In genomic region chr11:1152316-1153104, GRCh38 we compare ENCODE assay signal across 1 cellular context.
TF ChIP-seq lines count a peak whose summit lies in the region.

No MANE protein-coding gene starts in this region.

TF ChIP-seq in IMR-90, 13 proteins besides CTCF, POLR2A, EP300 and RAD21 (continued from another document):
- no peak for TF ChIP-seq ELK1 (IDR thresholded peaks at IDR 0.05; ENCODE audit: borderline replicate concordance, low read depth, low read length)
- TF ChIP-seq CHD1 (IDR thresholded peaks at IDR 0.05; ENCODE audit: low read depth, low read length), result no peak
- TF ChIP-seq NFE2L2 (IDR thresholded peaks at IDR 0.05; ENCODE audit: low read depth, low read length), result no peak
- no peak for TF ChIP-seq SMC3 (IDR thresholded peaks at IDR 0.05; ENCODE audit: low read depth, low read length)
- TF ChIP-seq MAZ (IDR thresholded peaks at IDR 0.05; ENCODE audit: borderline replicate concordance, low read depth, low read length), result peak; percentile 39; the same call in 1 of the 2 replicates
- no peak for TF ChIP-seq BHLHE40 (IDR thresholded peaks at IDR 0.05; ENCODE audit: low read depth, low read length)
- TF ChIP-seq RCOR1 (IDR thresholded peaks at IDR 0.05; ENCODE audit: insufficient replicate concordance, low read length), result no peak
- TF ChIP-seq RFX5 (IDR thresholded peaks at IDR 0.05; ENCODE audit: low read depth, low read length), result no peak
- no peak for TF ChIP-seq USF2 (IDR thresholded peaks at IDR 0.05; ENCODE audit: low read depth, low read length)
- TF ChIP-seq MXI1 (IDR thresholded peaks at IDR 0.05; ENCODE audit: borderline replicate concordance, low read depth, low read length), result no peak
- TF ChIP-seq CEBPB (IDR thresholded peaks at IDR 0.05; ENCODE audit: low read depth, low read length), result no peak
TF ChIP-seq in IMR-90: peak in this region for 2.
